ENCODE assay signal across 25 cellular contexts in genomic region chr7:142329062-142329788, GRCh38.
DNase-seq lines count a peak whose midpoint lies in the region; ATAC-seq lines count a peak whose summit lies in the region.
"Had no signal": no experiment of that assay in that cellular context is flagged by ENCODE, and none has a peak within 500 bp of the region (broad histone marks: within the 10 kb centered on the region; RNA-seq: fewer than 3 reads in every experiment).

No MANE protein-coding gene starts in this region.

- DNase-seq in CD4-positive, CD25-positive, alpha-beta regulatory T cell, result no peak
- DNase-seq in NCI-H82 treated with DMSO at 0.1 percent for 48 hours (lab: John Stamatoyannopoulos, UW; ENCODE audit: unreplicated experiment) (peak; percentile 4), kidney tubule cell (ENCODE audit: low spot score) (peak; percentile 69), retina (peak; percentile 25), NCI-H1417 treated with DMSO at 0.1 percent for 48 hours (lab: John Stamatoyannopoulos, UW) (no peak), RPMI8226 (no peak)
- DNase-seq in CD4-positive, alpha-beta memory T cell, result no peak
- DNase-seq: activated CD4-positive, alpha-beta T cell treated with anti-CD3 and anti-CD28 coated beads, Interleukin-2, amount 10 ng/mL, durations not matched to agents 24 days and 14 days; anterior cingulate cortex; colonic mucosa; effector memory CD8-positive, alpha-beta T cell; erythroblast; heart left ventricle; Kasumi-1; NCI-H1048; NCI-H187 treated with DMSO at 0.1 percent for 48 hours; NCI-H524 treated with DMSO at 0.1 percent for 48 hours; Peyer's patch; SIG-M5; SW 1271; T-helper 9 cell had no signal

- peaks cover 0 to 12% (median 3%) of the 10 kb centered on the region in 4 donors for H3K4me1 Mint-ChIP-seq in CD4-positive, CD25-positive, alpha-beta regulatory T cell
- peaks cover 2 to 13% (median 6%) of the 10 kb centered on the region in 4 donors for H3K4me1 Mint-ChIP-seq in CD4-positive, alpha-beta memory T cell
- H3K4me1 Mint-ChIP-seq: memory B cell had no signal

- peak overlapping the region in 1 of 3 donors; percentile 23 for H3K27ac Mint-ChIP-seq in CD4-positive, CD25-positive, alpha-beta regulatory T cell
- H3K27ac Mint-ChIP-seq in CD4-positive, alpha-beta memory T cell, result no peak overlapping the region
- H3K27ac Mint-ChIP-seq: activated naive CD4-positive, alpha-beta T cell treated with anti-CD3 and anti-CD28 coated beads, Interleukin-2, amount 50 U/mL, for 24 hours; effector memory CD8-positive, alpha-beta T cell; memory B cell had no signal

- CTCF ChIA-PET in CD4-positive, alpha-beta memory T cell (lab: Charles Lee; ENCODE audit: partially characterized antibody), result no interaction called here

- H3K36me3 Mint-ChIP-seq in CD4-positive, CD25-positive, alpha-beta regulatory T cell, result no peaks in the 10 kb centered on the region
- H3K36me3 Mint-ChIP-seq in CD4-positive, alpha-beta memory T cell, result no peaks in the 10 kb centered on the region
- H3K36me3 Mint-ChIP-seq: activated naive CD4-positive, alpha-beta T cell treated with anti-CD3 and anti-CD28 coated beads, Interleukin-2, amount 50 U/mL, for 24 hours; memory B cell had no signal

- peaks cover 7% of the 10 kb centered on the region for H3K27me3 Mint-ChIP-seq in CD4-positive, CD25-positive, alpha-beta regulatory T cell
- peaks cover 4 to 6% of the 10 kb centered on the region in 2 donors for H3K27me3 Mint-ChIP-seq in CD4-positive, alpha-beta memory T cell

- ATAC-seq in CD4-positive, CD25-positive, alpha-beta regulatory T cell (ENCODE audit: low read depth in 2 of 2), result no peak
- ATAC-seq: effector memory CD8-positive, alpha-beta T cell; heart left ventricle had no signal

- no peaks in the 10 kb centered on the region for H3K36me3 ChIP-seq in CD4-positive, CD25-positive, alpha-beta regulatory T cell (ENCODE audit: control insufficient read depth, insufficient read depth, low read length)
- no peaks in the 10 kb centered on the region for H3K36me3 ChIP-seq in CD4-positive, alpha-beta memory T cell (ENCODE audit: insufficient read depth, low read length)
- H3K36me3 ChIP-seq: colonic mucosa, heart left ventricle, Peyer's patch, tibial nerve had no signal

- H3K27ac ChIP-seq in CD4-positive, CD25-positive, alpha-beta regulatory T cell (ENCODE audit: insufficient read depth, low read length, poor library complexity, severe bottlenecking), result no peak overlapping the region
- no peak overlapping the region for H3K27ac ChIP-seq in CD4-positive, alpha-beta memory T cell (ENCODE audit: low read depth, low read length)
- H3K27ac ChIP-seq: colonic mucosa, heart left ventricle, Peyer's patch, tibial nerve, VCaP had no signal

- POLR2A ChIA-PET in CD4-positive, alpha-beta memory T cell (lab: Charles Lee; ENCODE audit: partially characterized antibody), result interaction anchor here (1.2 to 5.9 kb wide), 2 partner anchors 460 to 469 kb away, joined by 3 to 46 read pairs; no protein-coding TSS in a partner anchor

- H3K4me3 ChIP-seq in CD4-positive, CD25-positive, alpha-beta regulatory T cell (ENCODE audit: low read depth, low read length), result peak overlapping the region; percentile 34
- no peak overlapping the region for H3K4me3 ChIP-seq in CD4-positive, alpha-beta memory T cell (ENCODE audit: low read length in 2 of 2)
- H3K4me3 ChIP-seq: colonic mucosa, heart left ventricle, Peyer's patch, tibial nerve had no signal

- peaks cover 0 to 2% (median 0%) of the 10 kb centered on the region in 7 donors for H3K9me3 Mint-ChIP-seq in CD4-positive, CD25-positive, alpha-beta regulatory T cell
- no peaks in the 10 kb centered on the region for H3K9me3 Mint-ChIP-seq in CD4-positive, alpha-beta memory T cell
- H3K9me3 Mint-ChIP-seq: activated CD4-positive, alpha-beta T cell treated with anti-CD3 and anti-CD28 coated beads, Interleukin-2, amount 10 ng/mL, durations not matched to agents 24 days and 14 days; activated naive CD4-positive, alpha-beta T cell treated with anti-CD3 and anti-CD28 coated beads, Interleukin-2, amount 50 U/mL, for 24 hours; effector memory CD8-positive, alpha-beta T cell; memory B cell had no signal

- H3K9me3 ChIP-seq in CD4-positive, CD25-positive, alpha-beta regulatory T cell (ENCODE audit: control insufficient read depth in 2 of 2, low read length in 2 of 2), result no peaks in the 10 kb centered on the region
- H3K9me3 ChIP-seq in CD4-positive, alpha-beta memory T cell (ENCODE audit: control insufficient read depth in 1 of 2, low read length in 2 of 2), result no peaks in the 10 kb centered on the region
- H3K9me3 ChIP-seq: colonic mucosa, heart left ventricle, Peyer's patch, tibial nerve had no signal

- H3K4me1 ChIP-seq in CD4-positive, CD25-positive, alpha-beta regulatory T cell (ENCODE audit: control insufficient read depth, insufficient read depth, low read length, poor library complexity, severe bottlenecking), result no peaks in the 10 kb centered on the region
- H3K4me1 ChIP-seq in CD4-positive, alpha-beta memory T cell (ENCODE audit: insufficient read depth, low read length), result peaks cover 4% of the 10 kb centered on the region
- H3K4me1 ChIP-seq: colonic mucosa, heart left ventricle, Peyer's patch, tibial nerve had no signal

- H3K27me3 ChIP-seq in CD4-positive, CD25-positive, alpha-beta regulatory T cell (ENCODE audit: control insufficient read depth, insufficient read depth, low read length), result no peaks in the 10 kb centered on the region
- H3K27me3 ChIP-seq in CD4-positive, alpha-beta memory T cell (ENCODE audit: insufficient read depth, low read length), result no peaks in the 10 kb centered on the region
- H3K27me3 ChIP-seq: colonic mucosa, Peyer's patch had no signal

- peak overlapping the region in 3 of 4 donors; percentile 21 to 39 (median 38) for H3K4me3 Mint-ChIP-seq in CD4-positive, CD25-positive, alpha-beta regulatory T cell
- peak overlapping the region in 2 of 8 donors; percentile 13 to 56 for H3K4me3 Mint-ChIP-seq in CD4-positive, alpha-beta memory T cell
- H3K4me3 Mint-ChIP-seq: memory B cell had no signal

- intact Hi-C loops in CD4-positive, alpha-beta memory T cell (cut with micrococcal nuclease), result no loop called here

Comparison
In these comparisons a context has a peak if more than half of its experiments do, and no peak if none do; other contexts are left out.
1. DNase-seq: peak in NCI-H82 treated with DMSO at 0.1 percent for 48 hours (single experiment), kidney tubule cell (single experiment) and retina (single experiment); none in CD4-positive, CD25-positive, alpha-beta regulatory T cell (0 of 3), NCI-H1417 treated with DMSO at 0.1 percent for 48 hours (single experiment), RPMI8226 (single experiment) and CD4-positive, alpha-beta memory T cell (0 of 5).